Comparison of ENCODE assay signal across 11 cellular contexts in the genomic region with DNA sequence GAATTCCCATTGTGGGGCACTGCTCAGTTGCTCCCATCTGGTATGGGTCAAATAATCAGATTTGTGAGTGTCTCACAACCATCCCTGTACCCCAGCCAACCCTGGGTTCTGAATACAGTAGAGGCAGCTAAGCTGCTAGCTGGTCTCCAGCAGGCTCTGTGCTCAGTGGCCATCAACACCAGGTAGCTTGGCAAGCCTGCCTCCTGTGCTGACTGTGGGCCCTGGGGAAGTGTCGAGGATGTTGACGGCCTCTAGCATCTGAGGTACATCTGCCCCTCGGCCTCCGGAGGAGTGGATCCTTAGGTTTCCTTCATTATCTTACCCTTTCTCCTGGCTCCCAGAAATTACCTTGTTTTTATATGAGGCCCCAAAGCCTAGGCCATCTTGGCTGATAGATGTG. TPM values are rescaled to one million over a fixed set of nuclear protein-coding genes. Genes with fewer than 3 reads are reported as not detected.
DNase-seq lines count a peak whose midpoint lies in the region; ATAC-seq, FAIRE-seq and TF ChIP-seq lines count a peak whose summit lies in the region.
"Had no signal": no experiment of that assay in that cellular context is flagged by ENCODE, and none has a peak within 500 bp of the region (broad histone marks: within the 10 kb centered on the region; RNA-seq: fewer than 3 reads in every experiment).

No MANE protein-coding gene starts in this region.

- H3K27me3 ChIP-seq in esophagus (ENCODE audit: control insufficient read depth in 1 of 2, insufficient read depth in 2 of 2, low read length in 2 of 2), result no peaks in the 10 kb centered on the region
- H3K27me3 ChIP-seq in skeletal muscle satellite cell (ENCODE audit: control insufficient read depth, insufficient read depth, low read length), result no peaks in the 10 kb centered on the region

- no peak for FAIRE-seq in D721Med (lab: Jason Lieb, UNC)
- FAIRE-seq: G401.6 had no signal

- H3K36me3 ChIP-seq in SK-N-MC (ENCODE audit: insufficient read depth, low read length) (peaks cover 10% of the 10 kb centered on the region; the same call in 1 of the 2 replicates), esophagus (ENCODE audit: control insufficient read depth in 2 of 2, insufficient read depth in 2 of 2, low read length in 1 of 2) (no peaks in the 10 kb centered on the region), skeletal muscle satellite cell (ENCODE audit: insufficient read depth, low read length) (peaks cover 4% of the 10 kb centered on the region)

- ATAC-seq in HG03457 (IDR thresholded peaks at IDR 0.05; ENCODE audit: unreplicated experiment), result no peak

- TF ChIP-seq CTCF in D721Med (IDR thresholded peaks at IDR 0.05; ENCODE audit: insufficient read depth, missing control alignments), result no peak

- no peak overlapping the region for H3K4me3 ChIP-seq in SK-N-MC
- no peak overlapping the region for H3K4me3 ChIP-seq in esophagus (ENCODE audit: low read depth in 1 of 2, low read length in 2 of 2)
- no peak overlapping the region for H3K4me3 ChIP-seq in skeletal muscle satellite cell (ENCODE audit: low read length)

- H3K4me2 ChIP-seq in skeletal muscle satellite cell (ENCODE audit: low read length), result peak overlapping the region; percentile 27

- H3K9me3 ChIP-seq in SK-N-MC (ENCODE audit: low read depth, low read length), result no peaks in the 10 kb centered on the region
- H3K9me3 ChIP-seq in esophagus (ENCODE audit: control insufficient read depth in 2 of 2, insufficient read depth in 1 of 2, low read depth in 1 of 2, low read length in 1 of 2), result no peaks in the 10 kb centered on the region
- no peaks in the 10 kb centered on the region for H3K9me3 ChIP-seq in skeletal muscle satellite cell (replicated peaks; ENCODE audit: low read length)

- peaks cover 13 to 18% of the 10 kb centered on the region in 2 donors for H3K4me1 ChIP-seq in esophagus (ENCODE audit: control insufficient read depth in 2 of 2, insufficient read depth in 2 of 2, low read length in 1 of 2)
- H3K4me1 ChIP-seq in skeletal muscle satellite cell (ENCODE audit: control insufficient read depth, insufficient read depth, low read length), result peaks cover 26% of the 10 kb centered on the region

- WGBS in esophagus, 2 donors, result 63 to 87% methylated on average over 4 of the region's 4 CpGs

- no peak overlapping the region for H3K9ac ChIP-seq in SK-N-MC (ENCODE audit: insufficient read length)
- no peak overlapping the region for H3K9ac ChIP-seq in skeletal muscle satellite cell (ENCODE audit: low read depth, low read length)

- DNase-seq in D341Med (ENCODE audit: low spot score), result peak; percentile 56
- DNase-seq in SK-N-MC (ENCODE audit: low read depth, low spot score), result no peak
- no peak for DNase-seq in SIG-M5 treated with dmso at 0.1 percent for 504 hours (lab: John Stamatoyannopoulos, UW; ENCODE audit: unreplicated experiment)
- no peak for DNase-seq in DMS79 (lab: John Stamatoyannopoulos, UW)
- DNase-seq in D721Med (ENCODE audit: insufficient read length, low spot score), result no peak
- DNase-seq: activated effector memory CD4-positive, alpha-beta T cell treated with Interleukin-2 at 50 U/mL for 16 hours; SIG-M5 had no signal

- H3K27ac ChIP-seq in SK-N-MC (peak overlapping the region; percentile 98), esophagus (ENCODE audit: low read depth in 2 of 2, low read length in 1 of 2) (peak overlapping the region; percentile 11 to 66)

RNA-seq across cellular contexts. Expression of a gene that starts 13.3 kb away (rescaled TPM):
- 10 to 100 TPM; 14.3 to 18.3 TPM for polyA plus RNA-seq in esophagus
- total RNA-seq in skeletal muscle satellite cell (2012; rRNA removed), result 64.7 and 67.4 TPM in 2 replicates

RNA-seq across cellular contexts. Expression of a gene that starts 54.3 kb away (rescaled TPM):
- 10 to 100 TPM in 1 of 2 donors, 1 to 10 TPM in 1; 5.8 to 10.2 TPM for polyA plus RNA-seq in esophagus
- total RNA-seq in skeletal muscle satellite cell (2012; rRNA removed), result 14.4 and 16.4 TPM in 2 replicates
